ENCODE assay signal across 9 cellular contexts in genomic region chr6:17392978-17393334, GRCh38. TPM values are rescaled to one million over a fixed set of nuclear protein-coding genes. Genes with fewer than 3 reads are reported as not detected.
DNase-seq lines count a peak whose midpoint lies in the region; ATAC-seq lines count a peak whose summit lies in the region.
"Had no signal": no experiment of that assay in that cellular context is flagged by ENCODE, and none has a peak within 500 bp of the region (broad histone marks: within the 10 kb centered on the region; RNA-seq: fewer than 3 reads in every experiment).

No MANE protein-coding gene starts in this region.

- H3K4me1 ChIP-seq in ES-I3 (ENCODE audit: insufficient read depth, low read length) (no peaks in the 10 kb centered on the region), right cardiac atrium (ENCODE audit: control insufficient read depth, insufficient read depth, low read length) (no peaks in the 10 kb centered on the region), rectal smooth muscle tissue (ENCODE audit: control insufficient read depth, insufficient read depth, low read length) (peaks cover 8% of the 10 kb centered on the region)

- H3K9me3 Mint-ChIP-seq in activated naive CD8-positive, alpha-beta T cell treated with anti-CD3 and anti-CD28 coated beads for 36 hours, result no peaks in the 10 kb centered on the region

- H3K27ac Mint-ChIP-seq in activated naive CD8-positive, alpha-beta T cell treated with anti-CD3 and anti-CD28 coated beads for 36 hours, result no peak overlapping the region

- peak overlapping the region; percentile 93 for H3K4me3 ChIP-seq in right cardiac atrium (ENCODE audit: low read length)
- H3K4me3 ChIP-seq in rectal smooth muscle tissue (ENCODE audit: low read length), result peak overlapping the region; percentile 75

- H3K4me3 Mint-ChIP-seq in activated naive CD8-positive, alpha-beta T cell treated with anti-CD3 and anti-CD28 coated beads for 36 hours, result peak overlapping the region; percentile 40

- peak in 1 of 2 donors; percentile 14 for ATAC-seq in right cardiac atrium
- ATAC-seq: activated CD4-positive, CD25-positive, alpha-beta regulatory T cell treated with anti-CD3 and anti-CD28 coated beads, Interleukin-2, amount 50 U/mL, for 24 hours had no signal

- H3K27me3 Mint-ChIP-seq in activated naive CD8-positive, alpha-beta T cell treated with anti-CD3 and anti-CD28 coated beads for 36 hours, result peaks cover 73% of the 10 kb centered on the region

- no peak for DNase-seq in activated naive CD8-positive, alpha-beta T cell treated with anti-CD3 and anti-CD28 coated beads for 36 hours
- no peak for DNase-seq in right cardiac atrium
- no peak for DNase-seq in iPS-NIHi11 (ENCODE audit: low spot score)
- DNase-seq in NCI-H748 treated with DMSO at 0.1 percent for 48 hours (lab: John Stamatoyannopoulos, UW), result no peak
- no peak for DNase-seq in DMS53 (lab: John Stamatoyannopoulos, UW)
- DNase-seq in SW480 (ENCODE audit: low spot score), result no peak

- H3K9ac ChIP-seq in ES-I3 (ENCODE audit: low read depth, low read length), result peak overlapping the region; percentile 75
- peak overlapping the region; percentile 26 for H3K9ac ChIP-seq in rectal smooth muscle tissue (ENCODE audit: low read length)

- peaks cover 7% of the 10 kb centered on the region for H3K4me1 Mint-ChIP-seq in activated naive CD8-positive, alpha-beta T cell treated with anti-CD3 and anti-CD28 coated beads for 36 hours

- H3K27me3 ChIP-seq in right cardiac atrium (ENCODE audit: control insufficient read depth, insufficient read depth), result no peaks in the 10 kb centered on the region
- H3K27me3 ChIP-seq in rectal smooth muscle tissue (ENCODE audit: control insufficient read depth, insufficient read depth, low read length), result no peaks in the 10 kb centered on the region

- no peaks in the 10 kb centered on the region for H3K36me3 Mint-ChIP-seq in activated naive CD8-positive, alpha-beta T cell treated with anti-CD3 and anti-CD28 coated beads for 36 hours

- intact Hi-C loops in right cardiac atrium (cut with DNase I), result loop anchor here in 1 of 4 donors (10.0 kb wide), 1 partner anchor 108 kb away; the partner anchor contains the start of gene RBM24

- H3K36me3 ChIP-seq in ES-I3 (ENCODE audit: insufficient read depth, low read length) (no peaks in the 10 kb centered on the region), rectal smooth muscle tissue (ENCODE audit: control insufficient read depth, insufficient read depth, low read length) (no peaks in the 10 kb centered on the region)

- H3K27ac ChIP-seq in right cardiac atrium (ENCODE audit: low read length) (peak overlapping the region; percentile 86), rectal smooth muscle tissue (ENCODE audit: low read depth, low read length) (peak overlapping the region; percentile 82)

- no peaks in the 10 kb centered on the region for H3K9me3 ChIP-seq in ES-I3 (ENCODE audit: control insufficient read depth, insufficient read depth, low read length)
- no peaks in the 10 kb centered on the region for H3K9me3 ChIP-seq in right cardiac atrium (ENCODE audit: control insufficient read depth, low read length)

- WGBS in right cardiac atrium, result 15% methylated on average over 5 of the region's 5 CpGs

RNA-seq across cellular contexts. Expression of gene CAP2, which starts 0.4 kb away (rescaled TPM):
- not detected for total RNA-seq in activated naive CD8-positive, alpha-beta T cell treated with anti-CD3 and anti-CD28 coated beads for 36 hours
- 100 to 1,000 TPM in 3 of 4 donors, 10 to 100 TPM in 1; 90.7 to 127 (median 111) TPM for total RNA-seq in right cardiac atrium
- 66.1 TPM for polyA plus RNA-seq in right cardiac atrium

Comparison
In these comparisons a context has a peak if more than half of its experiments do, and no peak if none do; other contexts are left out.
1. RNA of gene CAP2, which starts 0.4 kb away (total RNA-seq): 90.7 to 127 TPM in right cardiac atrium; not detected in activated naive CD8-positive, alpha-beta T cell treated with anti-CD3 and anti-CD28 coated beads for 36 hours; every median in the first group is over 10 times any median in the second.